1 cellular context compared by ENCODE assay signal in the genomic region with DNA sequence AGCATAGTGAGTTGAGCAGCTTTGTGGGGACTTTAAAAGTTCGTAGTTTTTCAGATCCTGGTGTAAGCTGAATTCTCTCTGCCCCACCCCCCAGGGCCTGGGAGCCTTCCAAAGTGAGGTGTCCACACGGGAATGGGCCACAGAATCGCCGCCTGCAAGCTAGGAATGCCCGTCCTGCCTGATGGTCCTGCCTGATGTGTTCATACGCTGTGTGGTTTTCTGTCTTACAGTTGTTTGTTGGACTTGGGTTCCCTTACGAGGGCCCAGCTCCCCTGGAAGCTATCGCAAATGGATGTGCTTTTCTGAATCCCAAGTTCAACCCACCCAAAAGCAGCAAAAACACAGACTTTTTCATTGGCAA.
TF ChIP-seq lines count a peak whose summit lies in the region.

No MANE protein-coding gene starts in this region.

TF ChIP-seq in HepG2, 621 proteins besides CTCF, POLR2A, EP300 and RAD21 (continued from another document):
- TF ChIP-seq, protein P1, sequence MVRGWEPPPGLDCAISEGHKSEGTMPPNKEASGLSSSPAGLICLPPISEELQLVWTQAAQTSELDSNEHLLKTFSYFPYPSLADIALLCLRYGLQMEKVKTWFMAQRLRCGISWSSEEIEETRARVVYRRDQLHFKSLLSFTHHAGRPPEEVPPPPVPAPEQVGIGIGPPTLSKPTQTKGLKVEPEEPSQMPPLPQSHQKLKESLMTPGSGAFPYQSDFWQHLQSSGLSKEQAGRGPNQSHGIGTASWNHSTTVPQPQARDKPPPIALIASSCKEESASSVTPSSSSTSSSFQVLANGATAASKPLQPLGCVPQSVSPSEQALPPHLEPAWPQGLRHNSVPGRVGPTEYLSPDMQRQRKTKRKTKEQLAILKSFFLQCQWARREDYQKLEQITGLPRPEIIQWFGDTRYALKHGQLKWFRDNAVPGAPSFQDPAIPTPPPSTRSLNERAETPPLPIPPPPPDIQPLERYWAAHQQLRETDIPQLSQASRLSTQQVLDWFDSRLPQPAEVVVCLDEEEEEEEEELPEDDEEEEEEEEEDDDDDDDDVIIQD (CRISPR knock-in tag; IDR thresholded peaks at IDR 0.05; ENCODE audit: low read depth) = no peak
- TF ChIP-seq ZSCAN31 (CRISPR knock-in tag; IDR thresholded peaks at IDR 0.05; ENCODE audit: low read depth) (no peak), HOXA9 (CRISPR knock-in tag; IDR thresholded peaks at IDR 0.05; ENCODE audit: borderline replicate concordance) (0 out of 2 replicates have a peak, but pooled peaks have one; percentile 5), ZNF331 (CRISPR knock-in tag; IDR thresholded peaks at IDR 0.05) (no peak; the same call in 1 of the 2 replicates), ZSCAN22 (CRISPR knock-in tag; IDR thresholded peaks at IDR 0.05) (peak; percentile 46; the same call in 1 of the 2 replicates), ZSCAN21 (CRISPR knock-in tag; IDR thresholded peaks at IDR 0.05; ENCODE audit: borderline replicate concordance) (no peak), NFE2L1 (CRISPR knock-in tag; IDR thresholded peaks at IDR 0.05; ENCODE audit: borderline replicate concordance) (no peak), ZNF333 (CRISPR knock-in tag; IDR thresholded peaks at IDR 0.05; ENCODE audit: borderline replicate concordance) (no peak), ZNF878 (CRISPR knock-in tag; IDR thresholded peaks at IDR 0.05) (no peak), ATF1 (CRISPR knock-in tag; IDR thresholded peaks at IDR 0.05) (no peak), NFATC3 (CRISPR knock-in tag; IDR thresholded peaks at IDR 0.05) (0 out of 2 replicates have a peak, but pooled peaks have one; percentile 6), ZNF703 (CRISPR knock-in tag; IDR thresholded peaks at IDR 0.05; ENCODE audit: borderline replicate concordance) (no peak), NFKB2 (CRISPR knock-in tag; IDR thresholded peaks at IDR 0.05; ENCODE audit: borderline replicate concordance) (no peak), BRD4 (CRISPR knock-in tag; IDR thresholded peaks at IDR 0.05) (0 out of 2 replicates have a peak, but pooled peaks have one; percentile 59), PHF20 (CRISPR knock-in tag; IDR thresholded peaks at IDR 0.05) (no peak), STAG1 (CRISPR knock-in tag; IDR thresholded peaks at IDR 0.05) (0 out of 2 replicates have a peak, but pooled peaks have one; percentile 6), ZC3H13 (CRISPR knock-in tag; IDR thresholded peaks at IDR 0.05) (no peak), DNMT1 (CRISPR knock-in tag; IDR thresholded peaks at IDR 0.05) (no peak), MTA1 (CRISPR knock-in tag; IDR thresholded peaks at IDR 0.05; ENCODE audit: borderline replicate concordance) (no peak), ZFP90 (CRISPR knock-in tag; IDR thresholded peaks at IDR 0.05; ENCODE audit: borderline replicate concordance) (no peak), ASH2L (IDR thresholded peaks at IDR 0.05; ENCODE audit: insufficient read length, low read depth, low read length) (peak; percentile 41), ZNF34 (CRISPR knock-in tag; IDR thresholded peaks at IDR 0.05; ENCODE audit: borderline replicate concordance) (no peak), KMT2B (CRISPR knock-in tag; IDR thresholded peaks at IDR 0.05) (no peak), JUN (CRISPR knock-in tag; IDR thresholded peaks at IDR 0.05) (no peak), SRF (IDR thresholded peaks at IDR 0.05; ENCODE audit: low read depth, low read length) (no peak), ZNF441 (CRISPR knock-in tag; IDR thresholded peaks at IDR 0.05; ENCODE audit: borderline replicate concordance) (no peak), ZSCAN20 (CRISPR knock-in tag; IDR thresholded peaks at IDR 0.05; ENCODE audit: borderline replicate concordance) (no peak), SPEN (CRISPR knock-in tag; IDR thresholded peaks at IDR 0.05; ENCODE audit: low read depth) (peak; percentile 43; the same call in 1 of the 2 replicates), ZNF546 (CRISPR knock-in tag; conservative IDR thresholded peaks at IDR 0.05) (no peak), ELF4 (CRISPR knock-in tag; IDR thresholded peaks at IDR 0.05; ENCODE audit: borderline replicate concordance) (0 out of 2 replicates have a peak, but pooled peaks have one; percentile 40), SRSF1 (optimal IDR thresholded peaks at IDR 0.05; ENCODE audit: low read depth, low read length) (no peak), ZBTB42 (CRISPR knock-in tag; IDR thresholded peaks at IDR 0.05) (no peak), HDAC2 (CRISPR knock-in tag; IDR thresholded peaks at IDR 0.05) (no peak), ATF7-NPFF (CRISPR knock-in tag; IDR thresholded peaks at IDR 0.05; ENCODE audit: low read depth) (no peak), ZNF790 (CRISPR knock-in tag; IDR thresholded peaks at IDR 0.05; ENCODE audit: borderline replicate concordance) (no peak), HDAC6 (IDR thresholded peaks at IDR 0.05; ENCODE audit: low read depth, low read length) (no peak), HNRNPK (IDR thresholded peaks at IDR 0.05; ENCODE audit: low read depth, low read length, poor library complexity, severe bottlenecking) (no peak)
- TF ChIP-seq, protein P2, sequence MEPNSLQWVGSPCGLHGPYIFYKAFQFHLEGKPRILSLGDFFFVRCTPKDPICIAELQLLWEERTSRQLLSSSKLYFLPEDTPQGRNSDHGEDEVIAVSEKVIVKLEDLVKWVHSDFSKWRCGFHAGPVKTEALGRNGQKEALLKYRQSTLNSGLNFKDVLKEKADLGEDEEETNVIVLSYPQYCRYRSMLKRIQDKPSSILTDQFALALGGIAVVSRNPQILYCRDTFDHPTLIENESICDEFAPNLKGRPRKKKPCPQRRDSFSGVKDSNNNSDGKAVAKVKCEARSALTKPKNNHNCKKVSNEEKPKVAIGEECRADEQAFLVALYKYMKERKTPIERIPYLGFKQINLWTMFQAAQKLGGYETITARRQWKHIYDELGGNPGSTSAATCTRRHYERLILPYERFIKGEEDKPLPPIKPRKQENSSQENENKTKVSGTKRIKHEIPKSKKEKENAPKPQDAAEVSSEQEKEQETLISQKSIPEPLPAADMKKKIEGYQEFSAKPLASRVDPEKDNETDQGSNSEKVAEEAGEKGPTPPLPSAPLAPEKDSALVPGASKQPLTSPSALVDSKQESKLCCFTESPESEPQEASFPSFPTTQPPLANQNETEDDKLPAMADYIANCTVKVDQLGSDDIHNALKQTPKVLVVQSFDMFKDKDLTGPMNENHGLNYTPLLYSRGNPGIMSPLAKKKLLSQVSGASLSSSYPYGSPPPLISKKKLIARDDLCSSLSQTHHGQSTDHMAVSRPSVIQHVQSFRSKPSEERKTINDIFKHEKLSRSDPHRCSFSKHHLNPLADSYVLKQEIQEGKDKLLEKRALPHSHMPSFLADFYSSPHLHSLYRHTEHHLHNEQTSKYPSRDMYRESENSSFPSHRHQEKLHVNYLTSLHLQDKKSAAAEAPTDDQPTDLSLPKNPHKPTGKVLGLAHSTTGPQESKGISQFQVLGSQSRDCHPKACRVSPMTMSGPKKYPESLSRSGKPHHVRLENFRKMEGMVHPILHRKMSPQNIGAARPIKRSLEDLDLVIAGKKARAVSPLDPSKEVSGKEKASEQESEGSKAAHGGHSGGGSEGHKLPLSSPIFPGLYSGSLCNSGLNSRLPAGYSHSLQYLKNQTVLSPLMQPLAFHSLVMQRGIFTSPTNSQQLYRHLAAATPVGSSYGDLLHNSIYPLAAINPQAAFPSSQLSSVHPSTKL (CRISPR knock-in tag; IDR thresholded peaks at IDR 0.05) = no peak
- TF ChIP-seq, protein P3, sequence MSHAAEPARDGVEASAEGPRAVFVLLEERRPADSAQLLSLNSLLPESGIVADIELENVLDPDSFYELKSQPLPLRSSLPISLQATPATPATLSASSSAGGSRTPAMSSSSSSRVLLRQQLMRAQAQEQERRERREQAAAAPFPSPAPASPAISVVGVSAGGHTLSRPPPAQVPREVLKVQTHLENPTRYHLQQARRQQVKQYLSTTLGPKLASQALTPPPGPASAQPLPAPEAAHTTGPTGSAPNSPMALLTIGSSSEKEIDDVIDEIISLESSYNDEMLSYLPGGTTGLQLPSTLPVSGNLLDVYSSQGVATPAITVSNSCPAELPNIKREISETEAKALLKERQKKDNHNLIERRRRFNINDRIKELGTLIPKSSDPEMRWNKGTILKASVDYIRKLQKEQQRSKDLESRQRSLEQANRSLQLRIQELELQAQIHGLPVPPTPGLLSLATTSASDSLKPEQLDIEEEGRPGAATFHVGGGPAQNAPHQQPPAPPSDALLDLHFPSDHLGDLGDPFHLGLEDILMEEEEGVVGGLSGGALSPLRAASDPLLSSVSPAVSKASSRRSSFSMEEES (CRISPR knock-in tag; IDR thresholded peaks at IDR 0.05) = no peak
- TF ChIP-seq, protein P4, sequence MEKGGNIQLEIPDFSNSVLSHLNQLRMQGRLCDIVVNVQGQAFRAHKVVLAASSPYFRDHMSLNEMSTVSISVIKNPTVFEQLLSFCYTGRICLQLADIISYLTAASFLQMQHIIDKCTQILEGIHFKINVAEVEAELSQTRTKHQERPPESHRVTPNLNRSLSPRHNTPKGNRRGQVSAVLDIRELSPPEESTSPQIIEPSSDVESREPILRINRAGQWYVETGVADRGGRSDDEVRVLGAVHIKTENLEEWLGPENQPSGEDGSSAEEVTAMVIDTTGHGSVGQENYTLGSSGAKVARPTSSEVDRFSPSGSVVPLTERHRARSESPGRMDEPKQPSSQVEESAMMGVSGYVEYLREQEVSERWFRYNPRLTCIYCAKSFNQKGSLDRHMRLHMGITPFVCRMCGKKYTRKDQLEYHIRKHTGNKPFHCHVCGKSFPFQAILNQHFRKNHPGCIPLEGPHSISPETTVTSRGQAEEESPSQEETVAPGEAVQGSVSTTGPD (CRISPR knock-in tag; IDR thresholded peaks at IDR 0.05) = no peak
- TF ChIP-seq, protein P5, sequence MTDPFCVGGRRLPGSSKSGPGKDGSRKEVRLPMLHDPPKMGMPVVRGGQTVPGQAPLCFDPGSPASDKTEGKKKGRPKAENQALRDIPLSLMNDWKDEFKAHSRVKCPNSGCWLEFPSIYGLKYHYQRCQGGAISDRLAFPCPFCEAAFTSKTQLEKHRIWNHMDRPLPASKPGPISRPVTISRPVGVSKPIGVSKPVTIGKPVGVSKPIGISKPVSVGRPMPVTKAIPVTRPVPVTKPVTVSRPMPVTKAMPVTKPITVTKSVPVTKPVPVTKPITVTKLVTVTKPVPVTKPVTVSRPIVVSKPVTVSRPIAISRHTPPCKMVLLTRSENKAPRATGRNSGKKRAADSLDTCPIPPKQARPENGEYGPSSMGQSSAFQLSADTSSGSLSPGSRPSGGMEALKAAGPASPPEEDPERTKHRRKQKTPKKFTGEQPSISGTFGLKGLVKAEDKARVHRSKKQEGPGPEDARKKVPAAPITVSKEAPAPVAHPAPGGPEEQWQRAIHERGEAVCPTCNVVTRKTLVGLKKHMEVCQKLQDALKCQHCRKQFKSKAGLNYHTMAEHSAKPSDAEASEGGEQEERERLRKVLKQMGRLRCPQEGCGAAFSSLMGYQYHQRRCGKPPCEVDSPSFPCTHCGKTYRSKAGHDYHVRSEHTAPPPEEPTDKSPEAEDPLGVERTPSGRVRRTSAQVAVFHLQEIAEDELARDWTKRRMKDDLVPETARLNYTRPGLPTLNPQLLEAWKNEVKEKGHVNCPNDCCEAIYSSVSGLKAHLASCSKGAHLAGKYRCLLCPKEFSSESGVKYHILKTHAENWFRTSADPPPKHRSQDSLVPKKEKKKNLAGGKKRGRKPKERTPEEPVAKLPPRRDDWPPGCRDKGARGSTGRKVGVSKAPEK (CRISPR knock-in tag; IDR thresholded peaks at IDR 0.05; ENCODE audit: borderline replicate concordance) = peak; percentile 82; the same call in 1 of the 2 replicates
- TF ChIP-seq, protein P6, sequence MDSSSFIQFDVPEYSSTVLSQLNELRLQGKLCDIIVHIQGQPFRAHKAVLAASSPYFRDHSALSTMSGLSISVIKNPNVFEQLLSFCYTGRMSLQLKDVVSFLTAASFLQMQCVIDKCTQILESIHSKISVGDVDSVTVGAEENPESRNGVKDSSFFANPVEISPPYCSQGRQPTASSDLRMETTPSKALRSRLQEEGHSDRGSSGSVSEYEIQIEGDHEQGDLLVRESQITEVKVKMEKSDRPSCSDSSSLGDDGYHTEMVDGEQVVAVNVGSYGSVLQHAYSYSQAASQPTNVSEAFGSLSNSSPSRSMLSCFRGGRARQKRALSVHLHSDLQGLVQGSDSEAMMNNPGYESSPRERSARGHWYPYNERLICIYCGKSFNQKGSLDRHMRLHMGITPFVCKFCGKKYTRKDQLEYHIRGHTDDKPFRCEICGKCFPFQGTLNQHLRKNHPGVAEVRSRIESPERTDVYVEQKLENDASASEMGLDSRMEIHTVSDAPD (CRISPR knock-in tag; IDR thresholded peaks at IDR 0.05) = no peak
